ENCODE assay signal across 8 cellular contexts in the genomic region with DNA sequence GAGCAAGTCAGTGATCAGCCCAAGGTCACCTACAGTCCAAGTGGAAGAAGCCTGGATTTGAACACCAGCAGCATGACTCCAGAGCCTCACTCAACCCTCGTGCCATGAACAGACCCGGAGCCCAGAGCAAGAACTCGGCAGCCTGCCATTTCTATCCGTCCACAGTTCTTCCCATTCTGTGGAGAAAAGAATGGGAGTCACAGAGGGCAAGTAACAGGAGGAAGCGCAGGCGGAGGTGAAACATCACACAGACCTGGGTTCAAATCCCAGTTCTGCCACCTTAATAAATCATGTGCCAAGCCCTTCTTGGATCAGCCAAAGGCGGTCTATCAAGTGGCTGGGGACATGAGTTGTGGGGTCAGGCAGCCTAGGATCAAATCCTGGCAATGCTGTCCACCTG. TPM values are rescaled to one million over a fixed set of nuclear protein-coding genes. Genes with fewer than 3 reads are reported as not detected.
DNase-seq lines count a peak whose midpoint lies in the region; ATAC-seq and TF ChIP-seq lines count a peak whose summit lies in the region.

No MANE protein-coding gene starts in this region.

- H3K4me3 Mint-ChIP-seq in activated T-cell treated with anti-CD3 and anti-CD28 coated beads, Interleukin-2, amount 50 U/mL, for 24 hours: peak overlapping the region; percentile 95
- no peak overlapping the region for H3K4me3 Mint-ChIP-seq in activated T-helper 17 cell treated with anti-CD3 and anti-CD28 coated beads, Interleukin-2, amount 50 U/mL, for 72 hours

- ATAC-seq in activated T-helper 17 cell treated with anti-CD3 and anti-CD28 coated beads, Interleukin-2, amount 50 U/mL, for 72 hours (replicated peaks): peak; percentile 1
- no peak for ATAC-seq in HG03521 (IDR thresholded peaks at IDR 0.05; ENCODE audit: unreplicated experiment)

- H3K27ac Mint-ChIP-seq in activated T-cell treated with anti-CD3 and anti-CD28 coated beads, Interleukin-2, amount 50 U/mL, for 24 hours: peak overlapping the region; percentile 98
- H3K27ac Mint-ChIP-seq in activated T-helper 17 cell treated with anti-CD3 and anti-CD28 coated beads, Interleukin-2, amount 50 U/mL, for 72 hours: peak overlapping the region; percentile 94

- peaks cover 54% of the 10 kb centered on the region for H3K36me3 Mint-ChIP-seq in activated T-cell treated with anti-CD3 and anti-CD28 coated beads, Interleukin-2, amount 50 U/mL, for 24 hours (ENCODE audit: low read depth)
- H3K36me3 Mint-ChIP-seq in activated T-helper 17 cell treated with anti-CD3 and anti-CD28 coated beads, Interleukin-2, amount 50 U/mL, for 72 hours (ENCODE audit: low read depth): peaks cover 87% of the 10 kb centered on the region

- H3K27me3 ChIP-seq in layer of hippocampus (ENCODE audit: control insufficient read depth, insufficient read depth, low read length) (no peaks in the 10 kb centered on the region), suprapubic skin (peaks cover 29% of the 10 kb centered on the region)

- no peaks in the 10 kb centered on the region for H3K36me3 ChIP-seq in suprapubic skin

- no peak for TF ChIP-seq POLR2A in suprapubic skin (IDR thresholded peaks at IDR 0.05)

- no peak for TF ChIP-seq CTCF in suprapubic skin (IDR thresholded peaks at IDR 0.05)

- peaks cover 77% of the 10 kb centered on the region for H3K4me1 Mint-ChIP-seq in activated T-cell treated with anti-CD3 and anti-CD28 coated beads, Interleukin-2, amount 50 U/mL, for 24 hours (ENCODE audit: low read depth)
- H3K4me1 Mint-ChIP-seq in activated T-helper 17 cell treated with anti-CD3 and anti-CD28 coated beads, Interleukin-2, amount 50 U/mL, for 72 hours: peaks cover 48% of the 10 kb centered on the region

- H3K4me3 ChIP-seq in suprapubic skin: peak overlapping the region; percentile 17

- H3K9me3 Mint-ChIP-seq in activated T-cell treated with anti-CD3 and anti-CD28 coated beads, Interleukin-2, amount 50 U/mL, for 24 hours: no peaks in the 10 kb centered on the region
- H3K9me3 Mint-ChIP-seq in activated T-helper 17 cell treated with anti-CD3 and anti-CD28 coated beads, Interleukin-2, amount 50 U/mL, for 72 hours: no peaks in the 10 kb centered on the region

- H3K4me1 ChIP-seq in suprapubic skin: peaks cover 34% of the 10 kb centered on the region

- DNase-seq in activated T-cell treated with anti-CD3 and anti-CD28 coated beads, Interleukin-2, amount 50 U/mL, for 24 hours: no peak
- DNase-seq in activated T-cell treated with anti-CD3 and anti-CD28 coated beads, Interleukin-2, amount 50 U/mL, for 1 hour: no peak
- no peak for DNase-seq in suprapubic skin (ENCODE audit: low spot score in 2 of 2)
- no peak for DNase-seq in activated effector memory CD4-positive, alpha-beta T cell treated with Interleukin-2 at 50 U/mL for 16 hours
- DNase-seq in mesenteric fat pad (ENCODE audit: low spot score): no peak

- WGBS in suprapubic skin: 98% methylated on average over 6 of the region's 7 CpGs

- no peaks in the 10 kb centered on the region for H3K9me3 ChIP-seq in suprapubic skin

- peaks cover 5% of the 10 kb centered on the region for H3K27me3 Mint-ChIP-seq in activated T-cell treated with anti-CD3 and anti-CD28 coated beads, Interleukin-2, amount 50 U/mL, for 24 hours
- H3K27me3 Mint-ChIP-seq in activated T-helper 17 cell treated with anti-CD3 and anti-CD28 coated beads, Interleukin-2, amount 50 U/mL, for 72 hours: no peaks in the 10 kb centered on the region

- peak overlapping the region; percentile 78 for H3K27ac ChIP-seq in layer of hippocampus (ENCODE audit: low read depth, low read length)
- H3K27ac ChIP-seq in suprapubic skin: peak overlapping the region; percentile 39

- TF ChIP-seq EP300 in suprapubic skin (IDR thresholded peaks at IDR 0.05): no peak

RNA-seq across cellular contexts. Expression of gene PREX1, which starts 4.3 kb away (rescaled TPM):
- 100 to 1,000 TPM in 1 of 2 donors, 10 to 100 TPM in 1; 96.1 to 111 TPM for total RNA-seq in activated T-helper 17 cell treated with anti-CD3 and anti-CD28 coated beads, Interleukin-2, amount 50 U/mL, for 72 hours
- total RNA-seq in suprapubic skin (10 to 100 TPM in 2 of 4 donors, 1 to 10 TPM in 2; 4.7 to 15.1 (median 10.2) TPM), mesenteric fat pad (44.0 TPM)
